In the genomic region with DNA sequence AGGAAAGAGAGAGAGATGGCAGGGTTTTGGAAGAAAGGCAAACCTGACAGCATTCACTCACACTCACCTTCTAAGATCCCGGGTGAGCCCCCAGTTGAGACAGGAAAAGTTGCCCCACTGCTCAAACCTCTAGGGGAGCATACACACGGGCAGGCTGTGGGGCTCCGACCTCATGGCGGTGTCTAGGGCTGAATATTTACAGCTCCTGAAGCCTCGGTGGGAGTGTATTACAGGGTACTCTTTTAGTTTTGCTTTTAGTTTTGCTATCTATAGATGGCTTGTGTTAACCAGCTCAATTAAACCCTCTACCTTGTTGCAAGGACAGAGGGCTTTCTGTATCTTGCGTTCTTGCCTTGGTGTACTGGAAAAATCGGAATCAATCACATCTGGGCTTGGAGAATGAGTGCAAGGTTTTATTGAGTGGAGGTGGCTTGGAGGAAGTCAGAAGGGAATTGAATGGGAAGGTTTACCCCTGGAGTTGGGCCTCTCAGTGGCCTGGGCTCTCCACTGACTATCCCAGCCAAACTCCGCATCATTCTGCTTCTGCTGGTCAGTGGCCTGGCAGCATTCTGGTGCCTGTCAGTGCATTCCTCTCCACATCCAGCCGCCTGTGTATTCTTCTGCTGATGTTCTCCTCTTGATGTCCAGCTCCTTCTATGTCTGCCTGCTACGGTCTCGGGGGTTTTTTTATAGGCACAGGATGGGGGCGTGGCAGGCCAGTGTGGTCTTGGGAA, we compare ENCODE assay signal across 13 cellular contexts. TPM values are rescaled to one million over a fixed set of nuclear protein-coding genes. Genes with fewer than 3 reads are reported as not detected.
DNase-seq lines count a peak whose midpoint lies in the region; ATAC-seq, FAIRE-seq and TF ChIP-seq lines count a peak whose summit lies in the region.
"Had no signal": no experiment of that assay in that cellular context is flagged by ENCODE, and none has a peak within 500 bp of the region (broad histone marks: within the 10 kb centered on the region; RNA-seq: fewer than 3 reads in every experiment).

No MANE protein-coding gene starts in this region.

- no peak for DNase-seq in GM12891 (ENCODE audit: insufficient read length, low spot score)
- DNase-seq in NCI-H1105 (lab: John Stamatoyannopoulos, UW), result no peak
- no peak for DNase-seq in AG08395 (ENCODE audit: low spot score)
- no peak for DNase-seq in frontal cortex (ENCODE audit: low spot score in 2 of 2)
- no peak for DNase-seq in activated effector memory CD4-positive, alpha-beta T cell treated with Interleukin-2 at 50 U/mL for 16 hours
- DNase-seq: AML-193, aorta, heart right ventricle, NCI-H82, SW 1271 had no signal

- TF ChIP-seq POLR2A in GM12891 (IDR thresholded peaks at IDR 0.05; ENCODE audit: low read depth, low read length), result no peak

- peak; percentile 47 for FAIRE-seq in GM12891 (lab: Jason Lieb, UNC)
- FAIRE-seq in frontal cortex (lab: Jason Lieb, UNC), result no peak

- ATAC-seq in GM19395 (IDR thresholded peaks at IDR 0.05; ENCODE audit: unreplicated experiment), result peak; percentile 94
- ATAC-seq in HG02852 (IDR thresholded peaks at IDR 0.05; ENCODE audit: unreplicated experiment), result peak; percentile 85
- ATAC-seq in HG03575 (IDR thresholded peaks at IDR 0.05; ENCODE audit: extremely low read depth, insufficient number of reproducible peaks, low FRiP score, unreplicated experiment), result peak; percentile 88
- ATAC-seq: heart right ventricle had no signal

TF ChIP-seq in GM12891, 5 proteins besides CTCF, POLR2A, EP300 and RAD21:
- no peak for TF ChIP-seq POU2F2 (IDR thresholded peaks at IDR 0.05; ENCODE audit: low read depth, low read length)
- TF ChIP-seq SPI1 (IDR thresholded peaks at IDR 0.05; ENCODE audit: low read depth, low read length), result no peak
- no peak for TF ChIP-seq POLR2AphosphoS5 (IDR thresholded peaks at IDR 0.05; ENCODE audit: low read depth, low read length)
- TF ChIP-seq PAX5 (IDR thresholded peaks at IDR 0.05; ENCODE audit: insufficient read depth, low read length, severe bottlenecking), result no peak
- no peak for TF ChIP-seq TAF1 (IDR thresholded peaks at IDR 0.05; ENCODE audit: low read depth, low read length)

RNA-seq across cellular contexts. Expression of a gene that starts 10.1 kb away (rescaled TPM):
- 25.3 TPM for polyA plus RNA-seq in GM12891 (2012; ENCODE audit: low read depth, missing spikeins)
- 2.0 TPM for total RNA-seq in frontal cortex

RNA-seq across cellular contexts. Expression of a gene that starts 15.3 kb away (rescaled TPM):
- polyA plus RNA-seq in GM12891 (2012; ENCODE audit: low read depth, missing spikeins), result 23.4 TPM
- 17.9 TPM for total RNA-seq in frontal cortex
